In genomic region chr11:86931965-86932332, GRCh38 we compare ENCODE assay signal across 9 cellular contexts. TPM values are rescaled to one million over a fixed set of nuclear protein-coding genes. Genes with fewer than 3 reads are reported as not detected.
DNase-seq lines count a peak whose midpoint lies in the region; ATAC-seq, FAIRE-seq and TF ChIP-seq lines count a peak whose summit lies in the region.
"Had no signal": no experiment of that assay in that cellular context is flagged by ENCODE, and none has a peak within 500 bp of the region (broad histone marks: within the 10 kb centered on the region; RNA-seq: fewer than 3 reads in every experiment).

No MANE protein-coding gene starts in this region.

- H3K27ac ChIP-seq in VCaP = peak overlapping the region; percentile 89

- DNase-seq in A172 (ENCODE audit: low spot score) (peak; percentile 63), HPDE6-E6E7 (ENCODE audit: extremely low spot score) (peak; percentile 26), islet precursor cell (peak; percentile 69), frontal cortex (ENCODE audit: low spot score in 2 of 2) (no peak)
- DNase-seq in stimulated activated CD8-positive, alpha-beta memory T cell treated with anti-CD3 and anti-CD28 coated beads, Interleukin-4, amount 100 ng/mL, for 48 hours = no peak
- DNase-seq in effector CD4-positive, alpha-beta T cell = no peak
- DNase-seq: NCI-H524 treated with DMSO at 0.1 percent for 48 hours had no signal

- no peak for FAIRE-seq in frontal cortex (lab: Jason Lieb, UNC)

- no peak for ATAC-seq in HG03521 (IDR thresholded peaks at IDR 0.05; ENCODE audit: unreplicated experiment)

- TF ChIP-seq CTCF in VCaP (conservative IDR thresholded peaks at IDR 0.05) = no peak

RNA-seq across cellular contexts. Expression of gene FZD4, which starts 23.2 kb away (rescaled TPM):
- total RNA-seq in A172 (2014; rRNA removed; shearing (Covaris generic)) = 2.0 and 2.8 TPM in 2 replicates
- 19.6 TPM for total RNA-seq in frontal cortex

Comparison
In these comparisons a context has a peak if more than half of its experiments do, and no peak if none do; other contexts are left out.
1. DNase-seq: peak in A172 (single experiment), HPDE6-E6E7 (single experiment) and islet precursor cell (single experiment); none in frontal cortex (0 of 2), stimulated activated CD8-positive, alpha-beta memory T cell treated with anti-CD3 and anti-CD28 coated beads, Interleukin-4, amount 100 ng/mL, for 48 hours (single experiment) and effector CD4-positive, alpha-beta T cell (single experiment).